Comparison of ENCODE assay signal across 12 cellular contexts in the genomic region with DNA sequence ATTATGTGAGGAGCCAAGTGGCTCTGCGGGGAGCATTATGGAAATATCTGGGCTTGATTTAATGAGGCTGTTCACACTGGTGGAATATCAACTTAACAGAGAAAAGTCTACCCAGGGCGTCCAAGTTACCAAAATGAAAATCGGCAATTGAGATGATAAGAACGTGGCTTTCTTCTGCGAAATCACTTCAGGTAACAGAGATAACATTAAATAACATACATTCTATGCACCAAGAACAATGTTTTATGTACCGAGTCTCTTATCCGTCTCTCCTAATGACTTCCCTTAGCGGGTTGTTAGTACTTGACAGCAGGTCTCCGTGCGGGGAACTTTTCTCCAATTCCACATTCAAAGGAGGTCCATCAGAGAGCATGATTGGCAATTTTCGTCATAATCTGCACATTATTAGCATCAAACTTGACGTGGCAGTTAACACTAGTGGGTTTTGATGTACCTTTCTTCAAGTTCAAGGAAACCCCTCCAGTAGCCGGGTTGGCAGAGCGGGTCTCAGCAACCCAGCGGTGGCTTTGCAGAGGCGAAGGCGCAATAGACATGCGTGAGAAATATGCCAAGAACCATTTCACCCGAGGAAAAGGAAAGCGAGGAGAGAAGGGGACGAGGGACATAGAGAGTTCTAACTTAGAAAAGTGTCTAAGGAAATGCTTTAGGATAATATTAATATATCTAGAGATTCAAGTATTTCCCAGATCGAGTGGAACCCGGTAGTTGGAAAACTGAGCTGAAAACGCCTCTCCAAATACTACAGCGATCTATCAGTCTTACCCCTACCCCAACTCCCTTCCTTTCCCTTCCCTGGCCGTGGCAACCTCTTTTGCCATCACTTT. TPM values are rescaled to one million over a fixed set of nuclear protein-coding genes. Genes with fewer than 3 reads are reported as not detected.
DNase-seq lines count a peak whose midpoint lies in the region; ATAC-seq and TF ChIP-seq lines count a peak whose summit lies in the region.
"Had no signal": no experiment of that assay in that cellular context is flagged by ENCODE, and none has a peak within 500 bp of the region (broad histone marks: within the 10 kb centered on the region; RNA-seq: fewer than 3 reads in every experiment).

No MANE protein-coding gene starts in this region.

- H3K4me3 Mint-ChIP-seq in activated CD8-positive, alpha-beta memory T cell treated with anti-CD3 and anti-CD28 coated beads, Interleukin-2, amount 10 ng/mL, durations not matched to agents 7 days and 5 days, result no peak overlapping the region
- peak overlapping the region; percentile 87 for H3K4me3 Mint-ChIP-seq in endothelial cell (ENCODE audit: unreplicated experiment)

- CTCF ChIA-PET in activated CD8-positive, alpha-beta memory T cell treated with anti-CD3 and anti-CD28 coated beads, Interleukin-2, amount 10 ng/mL, durations not matched to agents 7 days and 5 days (lab: Charles Lee), result interaction anchor here (0.7 to 1.3 kb wide), 2 partner anchors 18 to 52 kb away, joined by 3 to 9 read pairs; no protein-coding TSS in a partner anchor

- intact Hi-C loops in sigmoid colon (cut with DNase I) (loop anchor here (5.0 kb wide), 2 partner anchors 136 to 221 kb away; no protein-coding TSS in a partner anchor), tibial artery (cut with DNase I; ENCODE audit: low total_unique reads) (no loop called here), posterior vena cava (cut with DNase I) (no loop called here)

- TF ChIP-seq POLR2A in sigmoid colon (IDR thresholded peaks at IDR 0.05), result no peak

- H3K36me3 Mint-ChIP-seq in activated CD8-positive, alpha-beta memory T cell treated with anti-CD3 and anti-CD28 coated beads, Interleukin-2, amount 10 ng/mL, durations not matched to agents 7 days and 5 days, result peaks cover 5% of the 10 kb centered on the region
- no peaks in the 10 kb centered on the region for H3K36me3 Mint-ChIP-seq in endothelial cell (ENCODE audit: low read depth, unreplicated experiment)

- H3K9me3 ChIP-seq in sigmoid colon (peaks cover 0 to 8% (median 0%) of the 10 kb centered on the region in 4 donors), tibial artery (peaks cover 0 to 5% (median 0%) of the 10 kb centered on the region in 3 donors)

- no peak for ATAC-seq in activated CD8-positive, alpha-beta memory T cell treated with anti-CD3 and anti-CD28 coated beads, Interleukin-2, amount 10 ng/mL, durations not matched to agents 7 days and 5 days
- no peak for ATAC-seq in GM18520 (IDR thresholded peaks at IDR 0.05; ENCODE audit: unreplicated experiment)
- ATAC-seq: stimulated activated naive CD8-positive, alpha-beta T cell treated with anti-CD3 and anti-CD28 coated beads, Interleukin-15, amount 100 ng/mL, for 72 hours had no signal

- H3K27me3 ChIP-seq in sigmoid colon (peaks cover 51 to 98% (median 51%) of the 10 kb centered on the region in 3 donors), tibial artery (peaks cover 29 to 99% of the 10 kb centered on the region in 2 donors)

- TF ChIP-seq CTCF in endothelial cell (IDR thresholded peaks at IDR 0.05; ENCODE audit: unreplicated experiment), result no peak
- no peak for TF ChIP-seq CTCF in sigmoid colon (IDR thresholded peaks at IDR 0.05)
- no peak for TF ChIP-seq CTCF in tibial artery (IDR thresholded peaks at IDR 0.05)

- H3K36me3 ChIP-seq in sigmoid colon, result no peaks in the 10 kb centered on the region
- H3K36me3 ChIP-seq in tibial artery, result no peaks in the 10 kb centered on the region

- peak overlapping the region; percentile 72 for H3K27ac Mint-ChIP-seq in activated CD8-positive, alpha-beta memory T cell treated with anti-CD3 and anti-CD28 coated beads, Interleukin-2, amount 10 ng/mL, durations not matched to agents 7 days and 5 days
- H3K27ac Mint-ChIP-seq in endothelial cell (ENCODE audit: unreplicated experiment), result no peak overlapping the region

- no peak for TF ChIP-seq EP300 in sigmoid colon (IDR thresholded peaks at IDR 0.05)

- 12 to 13% methylated on average over 26 of the region's 26 CpGs for WGBS in sigmoid colon, 2 donors

- peak overlapping the region; percentile 26 to 54 (median 50) for H3K4me3 ChIP-seq in sigmoid colon
- no peak overlapping the region for H3K4me3 ChIP-seq in tibial artery

- H3K27ac ChIP-seq in sigmoid colon (peak overlapping the region in 3 of 4 donors; percentile 92 to 96 (median 94)), tibial artery (no peak overlapping the region)

- peaks cover 0 to 34% (median 17%) of the 10 kb centered on the region in 4 donors for H3K4me1 ChIP-seq in sigmoid colon
- peaks cover 0 to 36% (median 21%) of the 10 kb centered on the region in 4 donors for H3K4me1 ChIP-seq in tibial artery

- H3K27me3 Mint-ChIP-seq in activated CD8-positive, alpha-beta memory T cell treated with anti-CD3 and anti-CD28 coated beads, Interleukin-2, amount 10 ng/mL, durations not matched to agents 7 days and 5 days, result peaks cover 81% of the 10 kb centered on the region
- peaks cover 31% of the 10 kb centered on the region for H3K27me3 Mint-ChIP-seq in endothelial cell (ENCODE audit: unreplicated experiment)

- DNase-seq in activated CD8-positive, alpha-beta memory T cell treated with anti-CD3 and anti-CD28 coated beads, Interleukin-2, amount 10 ng/mL, durations not matched to agents 7 days and 5 days, result no peak
- DNase-seq in activated CD8-positive, alpha-beta memory T cell treated with anti-CD3 and anti-CD28 coated beads, Interleukin-2, amount 50 U/mL, for 48 hours, result no peak
- peak; percentile 49 for DNase-seq in NCI-H2227 (lab: John Stamatoyannopoulos, UW; ENCODE audit: unreplicated experiment)
- DNase-seq in endothelial cell (ENCODE audit: low spot score), result no peak
- no peak for DNase-seq in sigmoid colon
- no peak for DNase-seq in tibial artery
- no peak for DNase-seq in posterior vena cava (ENCODE audit: low spot score)
- DNase-seq: NCI-H446; stimulated activated naive CD8-positive, alpha-beta T cell treated with anti-CD3 and anti-CD28 coated beads, Interleukin-15, amount 100 ng/mL, for 72 hours had no signal

- peaks cover 10% of the 10 kb centered on the region for H3K4me1 Mint-ChIP-seq in activated CD8-positive, alpha-beta memory T cell treated with anti-CD3 and anti-CD28 coated beads, Interleukin-2, amount 10 ng/mL, durations not matched to agents 7 days and 5 days
- peaks cover 25% of the 10 kb centered on the region for H3K4me1 Mint-ChIP-seq in endothelial cell (ENCODE audit: unreplicated experiment)

- H3K9me3 Mint-ChIP-seq in activated CD8-positive, alpha-beta memory T cell treated with anti-CD3 and anti-CD28 coated beads, Interleukin-2, amount 10 ng/mL, durations not matched to agents 7 days and 5 days (ENCODE audit: low read depth), result no peaks in the 10 kb centered on the region
- no peaks in the 10 kb centered on the region for H3K9me3 Mint-ChIP-seq in endothelial cell (ENCODE audit: unreplicated experiment)

RNA-seq across cellular contexts. Expression of a gene that starts 5.1 kb away (rescaled TPM):
- total RNA-seq in activated CD8-positive, alpha-beta memory T cell treated with anti-CD3 and anti-CD28 coated beads, Interleukin-2, amount 10 ng/mL, durations not matched to agents 7 days and 5 days, result not detected
- not detected for total RNA-seq in endothelial cell (ENCODE audit: unreplicated experiment)
- total RNA-seq in sigmoid colon, result 1 to 10 TPM; 1.2 to 4.6 (median 2.1) TPM
- under 1 TPM in 1 of 3 donors, not detected in 2; 0.07 TPM for polyA plus RNA-seq in sigmoid colon
- not detected for total RNA-seq in posterior vena cava
- total RNA-seq: mesenteric fat pad, SK-MEL-5 had no signal

RNA-seq across cellular contexts. Expression of a gene that starts 13.9 kb away (rescaled TPM):
- not detected for total RNA-seq in activated CD8-positive, alpha-beta memory T cell treated with anti-CD3 and anti-CD28 coated beads, Interleukin-2, amount 10 ng/mL, durations not matched to agents 7 days and 5 days
- total RNA-seq in endothelial cell (ENCODE audit: unreplicated experiment) (not detected), sigmoid colon (10 to 100 TPM; 18.7 to 48.9 (median 34.1) TPM), posterior vena cava (not detected)
- polyA plus RNA-seq in sigmoid colon, result 1 to 10 TPM in 2 of 3 donors, not detected in 1; 2.3 to 2.4 TPM

RNA-seq across cellular contexts. Expression of a gene that starts 20.9 kb away (rescaled TPM):
- not detected for total RNA-seq in activated CD8-positive, alpha-beta memory T cell treated with anti-CD3 and anti-CD28 coated beads, Interleukin-2, amount 10 ng/mL, durations not matched to agents 7 days and 5 days
- total RNA-seq in endothelial cell (ENCODE audit: unreplicated experiment), result not detected
- total RNA-seq in sigmoid colon, result 1 to 10 TPM in 3 of 4 donors, not detected in 1; 1.3 to 1.8 (median 1.7) TPM
- under 1 TPM in 1 of 3 donors, not detected in 2; 0.15 TPM for polyA plus RNA-seq in sigmoid colon
- total RNA-seq in posterior vena cava, result not detected
- total RNA-seq: mesenteric fat pad had no signal

RNA-seq across cellular contexts. Expression of a gene that starts 28.4 kb away (rescaled TPM):
- total RNA-seq in activated CD8-positive, alpha-beta memory T cell treated with anti-CD3 and anti-CD28 coated beads, Interleukin-2, amount 10 ng/mL, durations not matched to agents 7 days and 5 days, result not detected
- total RNA-seq in endothelial cell (ENCODE audit: unreplicated experiment) (not detected), sigmoid colon (10 to 100 TPM; 18.3 to 39.3 (median 24.9) TPM), posterior vena cava (1 to 10 TPM in 1 of 2 donors, under 1 TPM in 1; 0.32 to 5.3 TPM)
- polyA plus RNA-seq in sigmoid colon, result 1 to 10 TPM in 2 of 3 donors, under 1 TPM in 1; 0.69 to 3.6 (median 2.1) TPM

RNA-seq across cellular contexts. Expression of a gene that starts 37.9 kb away (rescaled TPM):
- not detected for total RNA-seq in activated CD8-positive, alpha-beta memory T cell treated with anti-CD3 and anti-CD28 coated beads, Interleukin-2, amount 10 ng/mL, durations not matched to agents 7 days and 5 days
- not detected for total RNA-seq in endothelial cell (ENCODE audit: unreplicated experiment)
- total RNA-seq in sigmoid colon, result 10 to 100 TPM; 10.7 to 46.0 (median 17.9) TPM
- polyA plus RNA-seq in sigmoid colon, result 1 to 10 TPM in 2 of 3 donors, under 1 TPM in 1; 0.23 to 2.4 (median 1.5) TPM
- total RNA-seq in posterior vena cava, result 10 to 100 TPM in 1 of 2 donors, 1 to 10 TPM in 1; 1.6 to 10.1 TPM
- total RNA-seq: SK-MEL-5 had no signal

Comparison
In these comparisons a context has a peak if more than half of its experiments do, and no peak if none do; other contexts are left out.
1. H3K27ac ChIP-seq: peak in sigmoid colon (3 of 4); none in tibial artery (0 of 2).
2. H3K4me3 ChIP-seq: peak in sigmoid colon (4 of 4); none in tibial artery (0 of 2).
3. RNA of a gene that starts 13.9 kb away (total RNA-seq): 18.7 to 48.9 TPM in sigmoid colon; not detected in endothelial cell (single experiment), not detected in activated CD8-positive, alpha-beta memory T cell treated with anti-CD3 and anti-CD28 coated beads, Interleukin-2, amount 10 ng/mL, durations not matched to agents 7 days and 5 days and not detected in posterior vena cava; every median in the first group is over 10 times any median in the second.